8 cellular contexts compared by ENCODE assay signal in the genomic region with DNA sequence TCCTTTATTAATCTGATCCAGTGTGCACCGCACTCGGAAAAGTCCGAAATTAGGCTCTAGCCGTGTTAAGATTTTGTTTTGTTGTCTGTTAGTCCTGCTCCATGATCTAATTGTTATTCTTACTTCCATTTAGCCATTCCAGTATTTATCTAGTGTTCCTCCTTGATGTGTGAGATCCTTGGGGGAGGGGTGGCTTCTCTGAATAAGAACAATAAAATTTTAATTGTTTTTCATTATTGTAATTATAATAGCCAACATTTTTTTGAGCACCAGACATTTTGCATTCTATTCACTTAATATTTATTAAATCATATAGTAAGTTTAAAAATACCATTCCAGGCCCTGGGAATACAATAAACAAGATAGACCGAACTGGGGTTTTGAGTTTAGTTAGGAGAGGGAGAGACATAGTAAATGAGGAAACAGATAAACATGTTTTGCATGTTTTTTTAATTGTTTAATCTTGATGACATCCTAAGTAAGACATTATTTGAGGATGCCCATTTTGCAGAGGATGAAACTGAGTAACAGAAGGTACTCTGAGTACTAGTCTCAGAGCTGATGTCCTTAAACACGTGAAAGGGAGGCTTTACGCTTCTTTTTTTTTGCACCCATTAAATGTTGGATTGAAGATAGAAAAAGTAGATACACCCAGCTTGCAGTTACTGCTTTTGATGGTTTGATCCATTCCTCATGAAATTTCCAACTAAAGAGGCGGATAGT. TPM values are rescaled to one million over a fixed set of nuclear protein-coding genes. Genes with fewer than 3 reads are reported as not detected.
DNase-seq lines count a peak whose midpoint lies in the region; ATAC-seq and TF ChIP-seq lines count a peak whose summit lies in the region.

No MANE protein-coding gene starts in this region.

- H3K9me3 Mint-ChIP-seq in CD8-positive, alpha-beta T cell = no peaks in the 10 kb centered on the region
- H3K9me3 Mint-ChIP-seq in neural progenitor cell = no peaks in the 10 kb centered on the region

- peaks cover 4% of the 10 kb centered on the region for H3K36me3 Mint-ChIP-seq in CD8-positive, alpha-beta T cell
- peaks cover 6% of the 10 kb centered on the region for H3K36me3 Mint-ChIP-seq in neural progenitor cell

- TF ChIP-seq CTCF in CD8-positive, alpha-beta T cell (IDR thresholded peaks at IDR 0.05) = no peak
- TF ChIP-seq CTCF in NB4 (IDR thresholded peaks at IDR 0.05; ENCODE audit: low read depth, low read length) = no peak
- TF ChIP-seq CTCF in neural progenitor cell (IDR thresholded peaks at IDR 0.05) = no peak

- POLR2A ChIA-PET in CD8-positive, alpha-beta T cell (lab: Charles Lee) = interaction anchor here (1.2 to 2.0 kb wide), 7 partner anchors 10 to 502 kb away, joined by 4 to 25 read pairs (median 8); a partner anchor contains a TSS

- H3K27me3 Mint-ChIP-seq in CD8-positive, alpha-beta T cell (ENCODE audit: low read depth) = no peaks in the 10 kb centered on the region
- no peaks in the 10 kb centered on the region for H3K27me3 Mint-ChIP-seq in neural progenitor cell (ENCODE audit: insufficient read depth, low read depth)

- no peak for ATAC-seq in CD8-positive, alpha-beta T cell
- no peak for ATAC-seq in GM19324 (IDR thresholded peaks at IDR 0.05; ENCODE audit: low FRiP score, unreplicated experiment)
- ATAC-seq in HG03097 (IDR thresholded peaks at IDR 0.05; ENCODE audit: low FRiP score, unreplicated experiment) = no peak

- H3K4me1 Mint-ChIP-seq in CD8-positive, alpha-beta T cell (ENCODE audit: low read depth) = peaks cover 24% of the 10 kb centered on the region
- H3K4me1 Mint-ChIP-seq in neural progenitor cell = peaks cover 9% of the 10 kb centered on the region

- no peak for TF ChIP-seq POLR2A in NB4 (IDR thresholded peaks at IDR 0.05; ENCODE audit: extremely low read depth, insufficient read length)

- peak overlapping the region; percentile 88 for H3K4me2 ChIP-seq in neural progenitor cell

- H4K20me1 ChIP-seq in neural progenitor cell (ENCODE audit: low read depth) = peaks cover 27% of the 10 kb centered on the region

- H3K4me3 Mint-ChIP-seq in CD8-positive, alpha-beta T cell = peak overlapping the region; percentile 89
- peak overlapping the region; percentile 92 for H3K4me3 Mint-ChIP-seq in neural progenitor cell

- H3K27me3 ChIP-seq in CD8-positive, alpha-beta T cell (ENCODE audit: insufficient read depth, low read length) = no peaks in the 10 kb centered on the region
- peaks cover 4% of the 10 kb centered on the region for H3K27me3 ChIP-seq in ectodermal cell (ENCODE audit: control insufficient read depth, insufficient read depth, low read length, poor library complexity, severe bottlenecking)
- no peaks in the 10 kb centered on the region for H3K27me3 ChIP-seq in neural progenitor cell

- H3F3A ChIP-seq in neural progenitor cell (ENCODE audit: low read depth) = peaks cover 15% of the 10 kb centered on the region

- no peak for DNase-seq in CD8-positive, alpha-beta T cell
- DNase-seq in NB4 (ENCODE audit: low read depth) = no peak
- no peak for DNase-seq in neural progenitor cell (ENCODE audit: low spot score)
- DNase-seq in hippocampal formation (lab: John Stamatoyannopoulos, UW) = no peak
- DNase-seq in NCI-H1417 treated with DMSO at 0.1 percent for 48 hours (lab: John Stamatoyannopoulos, UW) = no peak

- peak overlapping the region; percentile 93 for H3K4me3 ChIP-seq in CD8-positive, alpha-beta T cell (ENCODE audit: low read depth, low read length)
- peak overlapping the region; percentile 86 for H3K4me3 ChIP-seq in NB4 (ENCODE audit: low read depth, low read length)
- H3K4me3 ChIP-seq in ectodermal cell (ENCODE audit: insufficient read depth, low read depth, low read length) = peak overlapping the region; percentile 56
- peak overlapping the region; percentile 87 for H3K4me3 ChIP-seq in neural progenitor cell

- H3K36me3 ChIP-seq in CD8-positive, alpha-beta T cell (ENCODE audit: insufficient read depth, low read length) = no peaks in the 10 kb centered on the region
- H3K36me3 ChIP-seq in ectodermal cell (ENCODE audit: control insufficient read depth, insufficient read depth, low read length) (no peaks in the 10 kb centered on the region), neural progenitor cell (no peaks in the 10 kb centered on the region)

- 86 to 93% methylated on average over 8 of the region's 8 CpGs for WGBS in ectodermal cell, 2 experiments

- CTCF ChIA-PET in CD8-positive, alpha-beta T cell (lab: Charles Lee) = interaction anchor here (0.5 to 2.8 kb wide), 3 partner anchors 9 to 269 kb away, joined by 3 to 11 read pairs (median 5); no protein-coding TSS in a partner anchor

- intact Hi-C loops in CD8-positive, alpha-beta T cell (cut with DNase I, micrococcal nuclease) = loop anchor here (1.0 to 5.0 kb wide), 7 partner anchors 47 to 621 kb away; a partner anchor contains a TSS

- no peak overlapping the region for H3K9ac ChIP-seq in neural progenitor cell

- peak overlapping the region; percentile 74 for H3K27ac ChIP-seq in CD8-positive, alpha-beta T cell (ENCODE audit: low read depth, low read length)
- H3K27ac ChIP-seq in ectodermal cell (ENCODE audit: insufficient read depth, low read depth, low read length, poor library complexity, severe bottlenecking) (no peak overlapping the region), neural progenitor cell (no peak overlapping the region)

- peaks cover 11% of the 10 kb centered on the region for H3K4me1 ChIP-seq in CD8-positive, alpha-beta T cell (ENCODE audit: insufficient read depth, low read length)
- H3K4me1 ChIP-seq in ectodermal cell (ENCODE audit: control insufficient read depth, insufficient read depth, low read length) (peaks cover 4% of the 10 kb centered on the region), neural progenitor cell (peaks cover 8% of the 10 kb centered on the region)

- H3K27ac Mint-ChIP-seq in CD8-positive, alpha-beta T cell = peak overlapping the region; percentile 85
- no peak overlapping the region for H3K27ac Mint-ChIP-seq in neural progenitor cell

- no peak overlapping the region for H2AFZ ChIP-seq in neural progenitor cell (replicated peaks)

- no peaks in the 10 kb centered on the region for H3K9me3 ChIP-seq in CD8-positive, alpha-beta T cell (ENCODE audit: low read length)
- H3K9me3 ChIP-seq in ectodermal cell (ENCODE audit: control insufficient read depth, low read length) (no peaks in the 10 kb centered on the region), neural progenitor cell (ENCODE audit: low read depth) (no peaks in the 10 kb centered on the region)

- H3K79me2 ChIP-seq in neural progenitor cell (ENCODE audit: low read depth) = peaks cover 23% of the 10 kb centered on the region

RNA-seq across cellular contexts. Expression of a gene that starts 1.2 kb away (rescaled TPM):
- total RNA-seq in CD8-positive, alpha-beta T cell = 10 to 100 TPM; 12.5 to 13.7 TPM
- polyA plus RNA-seq in ectodermal cell (2013, experiment 1 of 4) = 16.6 TPM
- 15.5 TPM for polyA plus RNA-seq in ectodermal cell (2013, experiment 2 of 4)
- 18.6 TPM for polyA plus RNA-seq in ectodermal cell (2013, experiment 3 of 4)
- 16.9 TPM for polyA plus RNA-seq in ectodermal cell (2013, experiment 4 of 4)
- total RNA-seq in neural progenitor cell (ENCODE audit: low replicate concordance) = 11.9 and 26.4 TPM in 2 replicates

RNA-seq across cellular contexts. Expression of a gene that starts 47.5 kb away (rescaled TPM):
- total RNA-seq in CD8-positive, alpha-beta T cell = 1 to 10 TPM; 3.9 to 5.5 TPM
- 6.2 TPM for polyA plus RNA-seq in ectodermal cell (2013, experiment 1 of 4)
- polyA plus RNA-seq in ectodermal cell (2013, experiment 2 of 4) = 4.8 TPM
- polyA plus RNA-seq in ectodermal cell (2013, experiment 3 of 4) = 4.5 TPM
- 4.1 TPM for polyA plus RNA-seq in ectodermal cell (2013, experiment 4 of 4)
- 6.3 and 10.6 TPM in 2 replicates for total RNA-seq in neural progenitor cell (ENCODE audit: low replicate concordance)
